8 cellular contexts compared by ENCODE assay signal in the genomic region with DNA sequence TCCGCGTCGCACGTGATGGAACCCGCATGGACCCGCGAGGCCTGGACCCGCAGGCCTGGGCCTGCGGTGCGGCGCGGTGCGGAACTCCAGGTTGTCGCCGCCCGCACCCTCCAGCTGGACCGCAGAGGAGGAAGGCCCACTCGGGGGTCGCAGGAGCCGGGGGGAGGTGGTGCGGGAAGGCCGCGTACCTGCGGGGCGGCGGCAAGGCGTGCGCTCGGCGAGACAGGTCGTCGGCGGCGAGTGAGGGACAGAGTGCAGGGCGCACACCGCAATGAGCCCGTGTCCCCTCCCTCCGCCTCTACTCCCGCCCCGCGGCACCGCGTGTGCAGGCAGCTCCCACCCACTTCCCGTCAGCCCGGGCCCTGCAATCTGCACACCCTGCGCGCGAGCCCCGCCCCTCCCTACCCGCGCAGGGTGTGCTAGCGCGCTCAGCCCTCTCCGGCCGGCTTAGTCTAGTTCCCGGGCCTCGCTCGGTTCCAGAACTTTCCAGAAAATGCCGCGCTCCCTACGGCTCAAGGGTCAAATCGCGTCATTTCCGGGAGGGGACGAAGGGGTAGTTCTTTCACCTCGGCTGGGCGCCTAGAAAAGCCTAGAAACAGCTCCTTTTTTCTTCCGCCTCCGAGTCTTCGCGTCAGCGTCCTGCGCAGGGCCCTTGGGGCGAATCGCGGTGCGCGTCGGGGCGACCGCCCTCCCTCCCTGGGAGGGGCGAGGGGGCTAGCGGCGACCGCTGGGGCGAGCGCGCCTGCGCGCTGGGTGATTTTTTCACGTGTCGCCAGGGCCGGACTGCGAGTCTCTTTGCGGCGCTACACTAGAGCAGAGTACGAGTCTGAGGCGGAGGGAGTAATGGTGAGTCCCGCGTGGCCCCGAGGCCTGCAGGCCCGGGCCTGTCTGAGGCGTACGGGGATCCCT. TPM values are rescaled to one million over a fixed set of nuclear protein-coding genes. Genes with fewer than 3 reads are reported as not detected.
DNase-seq lines count a peak whose midpoint lies in the region; ATAC-seq lines count a peak whose summit lies in the region.

Gene HSPD1 (minus strand): TSS at position 247 of the 909 bp plus-strand sequence. CDS start 992 bp downstream, outside the sequence.
Gene HSPE1 (plus strand): TSS at position 786 of the 909 bp plus-strand sequence. CDS start 58 bp downstream, at position 844.

- H3K9me3 Mint-ChIP-seq in activated CD8-positive, alpha-beta memory T cell treated with anti-CD3 and anti-CD28 coated beads, Interleukin-2, amount 10 ng/mL, durations not matched to agents 7 days and 5 days (ENCODE audit: low read depth) = no peaks in the 10 kb centered on the region

- peak within 1 kb of the TSS; percentile 94 for H3K4me3 ChIP-seq in NT2/D1 (ENCODE audit: insufficient read length, low read depth)
- H3K4me3 ChIP-seq in endocrine pancreas (ENCODE audit: control insufficient read depth, insufficient read depth, low read length) = peak within 1 kb of the TSS; percentile 97
- H3K4me3 ChIP-seq in mesendoderm (ENCODE audit: low read length) = peak within 1 kb of the TSS; percentile 98

- H3K79me1 ChIP-seq in mesendoderm (ENCODE audit: low read length) = peaks cover 5% of the 10 kb centered on the region

- H2BK120ac ChIP-seq in mesendoderm (ENCODE audit: low read depth, low read length) = peak within 1 kb of the TSS; percentile 23

- peak within 1 kb of the TSS; percentile 98 for H3K27ac Mint-ChIP-seq in activated CD8-positive, alpha-beta memory T cell treated with anti-CD3 and anti-CD28 coated beads, Interleukin-2, amount 10 ng/mL, durations not matched to agents 7 days and 5 days

- H3K4me3 Mint-ChIP-seq in activated CD8-positive, alpha-beta memory T cell treated with anti-CD3 and anti-CD28 coated beads, Interleukin-2, amount 10 ng/mL, durations not matched to agents 7 days and 5 days = peak within 1 kb of the TSS; percentile 100

- peak within 1 kb of the TSS; percentile 65 for H2BK5ac ChIP-seq in mesendoderm (ENCODE audit: low read length)

- no peak within 1 kb of the TSS for H2BK15ac ChIP-seq in mesendoderm (replicated peaks; ENCODE audit: low read depth)

- H3K9ac ChIP-seq in NT2/D1 (ENCODE audit: insufficient read length, low read depth) = peak within 1 kb of the TSS; percentile 98
- peak within 1 kb of the TSS; percentile 84 for H3K9ac ChIP-seq in endocrine pancreas (ENCODE audit: control insufficient read depth, insufficient read depth, low read length)
- H3K9ac ChIP-seq in mesendoderm (ENCODE audit: low read length) = peak within 1 kb of the TSS; percentile 99

- no peak within 1 kb of the TSS for H4K5ac ChIP-seq in mesendoderm (ENCODE audit: low read length)

- peak within 1 kb of the TSS; percentile 57 for H3K4me2 ChIP-seq in mesendoderm (ENCODE audit: low read length)

- peaks cover 72% of the 10 kb centered on the region for H3K36me3 Mint-ChIP-seq in activated CD8-positive, alpha-beta memory T cell treated with anti-CD3 and anti-CD28 coated beads, Interleukin-2, amount 10 ng/mL, durations not matched to agents 7 days and 5 days

- H3K27me3 Mint-ChIP-seq in activated CD8-positive, alpha-beta memory T cell treated with anti-CD3 and anti-CD28 coated beads, Interleukin-2, amount 10 ng/mL, durations not matched to agents 7 days and 5 days = no peaks in the 10 kb centered on the region

- H3K36me3 ChIP-seq in NT2/D1 (ENCODE audit: insufficient read depth, insufficient read length, low read length) (peaks cover 88% of the 10 kb centered on the region), endocrine pancreas (ENCODE audit: control insufficient read depth, insufficient read depth, low read length) (peaks cover 18% of the 10 kb centered on the region), mesendoderm (ENCODE audit: control insufficient read depth, insufficient read depth, low read length) (peaks cover 5% of the 10 kb centered on the region)

- ATAC-seq in GM21381 (IDR thresholded peaks at IDR 0.05; ENCODE audit: unreplicated experiment) = peak; percentile 79
- ATAC-seq in activated CD8-positive, alpha-beta memory T cell treated with anti-CD3 and anti-CD28 coated beads, Interleukin-2, amount 10 ng/mL, durations not matched to agents 7 days and 5 days = peak; percentile 86

- H3K4me1 ChIP-seq in NT2/D1 (ENCODE audit: insufficient read depth, insufficient read length) = no peaks in the 10 kb centered on the region
- H3K4me1 ChIP-seq in endocrine pancreas (ENCODE audit: control insufficient read depth, insufficient read depth, low read length) = peaks cover 35% of the 10 kb centered on the region
- peaks cover 2% of the 10 kb centered on the region for H3K4me1 ChIP-seq in mesendoderm (ENCODE audit: control insufficient read depth, low read depth, low read length)

- DNase-seq in COR-L47 (lab: John Stamatoyannopoulos, UW) (peak; percentile 99), HUDEP-2 (lab: John Stamatoyannopoulos, UW; ENCODE audit: unreplicated experiment in 76 of 76) (peak in 75 of 76 experiments; percentile 65 to 99 (median 97)), NT2/D1 (ENCODE audit: low read depth, low spot score) (peak; percentile 99), mesendoderm (peak; percentile 100)
- DNase-seq in activated CD8-positive, alpha-beta memory T cell treated with anti-CD3 and anti-CD28 coated beads, Interleukin-2, amount 10 ng/mL, durations not matched to agents 7 days and 5 days = peak; percentile 99
- DNase-seq in stimulated activated CD8-positive, alpha-beta memory T cell treated with anti-CD3 and anti-CD28 coated beads, Interleukin-15, amount 100 ng/mL, for 1 hour (ENCODE audit: low read depth) = peak; percentile 93

- no peaks in the 10 kb centered on the region for H3K27me3 ChIP-seq in NT2/D1 (ENCODE audit: insufficient read depth, insufficient read length)
- H3K27me3 ChIP-seq in endocrine pancreas (ENCODE audit: control insufficient read depth, insufficient read depth, low read length) = no peaks in the 10 kb centered on the region
- no peaks in the 10 kb centered on the region for H3K27me3 ChIP-seq in mesendoderm (ENCODE audit: insufficient read depth, low read length, poor library complexity)

- H3K79me2 ChIP-seq in mesendoderm (ENCODE audit: control insufficient read depth, insufficient read depth, low read length) = peaks cover 74% of the 10 kb centered on the region

- no CpG with 5 or more reads among the region's 104 CpGs for WGBS in mesendoderm (ENCODE audit: extremely low coverage, insufficient coverage, low lambda C conversion rate)

- peak within 1 kb of the TSS; percentile 58 for H4K8ac ChIP-seq in mesendoderm (ENCODE audit: low read depth, low read length)

- H3K9me3 ChIP-seq in NT2/D1 (ENCODE audit: insufficient read depth, low read length) (no peaks in the 10 kb centered on the region), endocrine pancreas (ENCODE audit: control insufficient read depth, low read length) (no peaks in the 10 kb centered on the region)

- peak within 1 kb of the TSS; percentile 94 for H3K4ac ChIP-seq in mesendoderm (ENCODE audit: low read depth, low read length)

- H3K27ac ChIP-seq in mesendoderm (ENCODE audit: low read depth, low read length) = peak within 1 kb of the TSS; percentile 96

- H3K56ac ChIP-seq in mesendoderm (ENCODE audit: low read length) = peak within 1 kb of the TSS; percentile 99

- peaks cover 57% of the 10 kb centered on the region for H3K4me1 Mint-ChIP-seq in activated CD8-positive, alpha-beta memory T cell treated with anti-CD3 and anti-CD28 coated beads, Interleukin-2, amount 10 ng/mL, durations not matched to agents 7 days and 5 days

- H3K18ac ChIP-seq in mesendoderm (ENCODE audit: low read length) = peak within 1 kb of the TSS; percentile 95

- CTCF ChIA-PET in activated CD8-positive, alpha-beta memory T cell treated with anti-CD3 and anti-CD28 coated beads, Interleukin-2, amount 10 ng/mL, durations not matched to agents 7 days and 5 days (lab: Charles Lee) = interaction anchor here (0.8 to 2.6 kb wide), 7 partner anchors 9 to 280 kb away, joined by 3 to 13 read pairs (median 3); partner anchors contain the start of genes MOB4 and SF3B1

- peak within 1 kb of the TSS; percentile 83 for H2AK5ac ChIP-seq in mesendoderm (ENCODE audit: low read length)

- peak within 1 kb of the TSS; percentile 84 for H3K23ac ChIP-seq in mesendoderm (ENCODE audit: low read length)

RNA-seq across cellular contexts. Expression of gene HSPD1, which starts in this region (rescaled TPM):
- total RNA-seq in activated CD8-positive, alpha-beta memory T cell treated with anti-CD3 and anti-CD28 coated beads, Interleukin-2, amount 10 ng/mL, durations not matched to agents 7 days and 5 days = 100 to 1,000 TPM; 298 to 427 TPM
- 828 TPM for polyA plus RNA-seq in mesendoderm (2013, experiment 1 of 2)
- 823 TPM for polyA plus RNA-seq in mesendoderm (2013, experiment 2 of 2)

RNA-seq across cellular contexts. Expression of gene HSPE1, which starts in this region (rescaled TPM):
- total RNA-seq in activated CD8-positive, alpha-beta memory T cell treated with anti-CD3 and anti-CD28 coated beads, Interleukin-2, amount 10 ng/mL, durations not matched to agents 7 days and 5 days = 100 to 1,000 TPM; 149 to 170 TPM
- 912 TPM for polyA plus RNA-seq in mesendoderm (2013, experiment 1 of 2)
- 910 TPM for polyA plus RNA-seq in mesendoderm (2013, experiment 2 of 2)

Comparison
In these comparisons a context has a peak if more than half of its experiments do, and no peak if none do; other contexts are left out.
1. Peak in every context shown above with its lines: DNase-seq, ATAC-seq, H3K4me3 ChIP-seq and H3K27ac ChIP-seq.